11 cellular contexts compared by ENCODE assay signal in genomic region chr15:78302579-78302978, GRCh38. TPM values are rescaled to one million over a fixed set of nuclear protein-coding genes. Genes with fewer than 3 reads are reported as not detected.
DNase-seq lines count a peak whose midpoint lies in the region; ATAC-seq and TF ChIP-seq lines count a peak whose summit lies in the region.
"Had no signal": no experiment of that assay in that cellular context is flagged by ENCODE, and none has a peak within 500 bp of the region (broad histone marks: within the 10 kb centered on the region; RNA-seq: fewer than 3 reads in every experiment).

No MANE protein-coding gene starts in this region.

- peaks cover 6 to 30% of the 10 kb centered on the region in 2 experiments for H3K4me1 ChIP-seq in HCT116 (ENCODE audit: control insufficient read depth in 1 of 2, insufficient read depth in 2 of 2, low read length in 2 of 2)
- peaks cover 10% of the 10 kb centered on the region for H3K4me1 ChIP-seq in foreskin keratinocyte

- peak overlapping the region; percentile 60 for H2AFZ ChIP-seq in HCT116 (ENCODE audit: low read depth, low read length, poor library complexity, severe bottlenecking)

- peak overlapping the region in 1 of 2 experiments; percentile 45; a peak in 1 of 4 replicates for H3K4me3 ChIP-seq in HCT116 (replicated peaks in 1 of 2; ENCODE audit: low read depth in 1 of 2, low read length in 2 of 2)
- H3K4me3 ChIP-seq: esophagus squamous epithelium had no signal

- H3K27ac ChIP-seq in HCT116 (ENCODE audit: low read depth, low read length) (no peak overlapping the region), foreskin keratinocyte (no peak overlapping the region)
- H3K27ac ChIP-seq: esophagus squamous epithelium had no signal

- in situ Hi-C loops in G401 (cut with HindIII; ENCODE audit: low sequenced_read_pairs), result no loop called here

- H3K9ac ChIP-seq in HCT116 (ENCODE audit: low read length), result no peak overlapping the region

- H3K27me3 ChIP-seq in HCT116 (ENCODE audit: insufficient read depth, low read length), result no peaks in the 10 kb centered on the region
- H3K27me3 ChIP-seq in foreskin keratinocyte, result no peaks in the 10 kb centered on the region

- TF ChIP-seq CTCF in AG09319 (IDR thresholded peaks at IDR 0.05; ENCODE audit: low read depth, low read length), result no peak
- TF ChIP-seq CTCF in HCT116 (IDR thresholded peaks at IDR 0.05 in 2 of 3, conservative IDR thresholded peaks at IDR 0.05 in 1 of 3; ENCODE audit: borderline replicate concordance in 1 of 3, insufficient read depth in 1 of 3, low read depth in 2 of 3, low read length in 2 of 3), result no peak
- no peak for TF ChIP-seq CTCF in foreskin keratinocyte (conservative IDR thresholded peaks at IDR 0.05)

- no peaks in the 10 kb centered on the region for H4K20me1 ChIP-seq in HCT116 (ENCODE audit: insufficient read depth)

- peak overlapping the region; percentile 67 for H3K4me2 ChIP-seq in HCT116 (ENCODE audit: low read length)

- no peaks in the 10 kb centered on the region for H3K9me3 ChIP-seq in HCT116 (ENCODE audit: control insufficient read depth in 1 of 2, insufficient read depth in 1 of 2, low read depth in 1 of 2, low read length in 2 of 2)
- H3K9me3 ChIP-seq: esophagus squamous epithelium had no signal

- RAD21 ChIA-PET in HCT116 (lab: Charles Lee; ENCODE audit: low non-redundant PET in 1 of 2, low total read pairs in 2 of 2, uncharacterized antibody in 2 of 2, unreplicated experiment in 2 of 2), result no interaction called here

- intact Hi-C loops in HCT116 (cut with micrococcal nuclease), result no loop called here

- no peaks in the 10 kb centered on the region for H3K9me2 ChIP-seq in HCT116 (ENCODE audit: insufficient read depth)

- no peak for TF ChIP-seq POLR2A in HCT116 (IDR thresholded peaks at IDR 0.05; ENCODE audit: borderline replicate concordance, extremely low read depth, insufficient read depth, insufficient read length)

- CTCF ChIA-PET in HCT116 (lab: Charles Lee), result no interaction called here

- no TSS peak for BruUV-seq in HCT116 (replicated peaks; lab: Mats Ljungman, UMichigan)

- no peaks in the 10 kb centered on the region for H3K36me3 ChIP-seq in HCT116 (ENCODE audit: control insufficient read depth in 1 of 2, insufficient read depth in 2 of 2, low read length in 2 of 2)
- H3K36me3 ChIP-seq: esophagus squamous epithelium had no signal

- ATAC-seq in HCT116 (no peak), SK-N-SH treated with all-trans-retinoic acid at 6 μM for 48 hours (peak; percentile 45), foreskin keratinocyte (no peak), GM21515 (IDR thresholded peaks at IDR 0.05; ENCODE audit: unreplicated experiment) (no peak)

- POLR2A ChIA-PET in HCT116 (lab: Charles Lee), result interaction anchor here (1.1 kb wide), 1 partner anchor 262 kb away, joined by 4 read pairs; the partner anchor contains the start of gene CHRNA5

- H3K79me2 ChIP-seq in HCT116 (ENCODE audit: insufficient read depth, low read length), result peaks cover 18% of the 10 kb centered on the region

- DNase-seq in AG09319 (ENCODE audit: extremely low read depth, low read depth) (peak; percentile 54), HCT116 (ENCODE audit: low read depth, low spot score) (no peak), foreskin keratinocyte (peak; percentile 33 to 70), NCI-H1694 (lab: John Stamatoyannopoulos, UW) (no peak), G401 (ENCODE audit: low spot score) (no peak), NK-92 (lab: John Stamatoyannopoulos, UW; ENCODE audit: unreplicated experiment) (no peak)
- DNase-seq: activated naive CD4-positive, alpha-beta T cell; esophagus squamous epithelium; NCI-H510A had no signal

- TF ChIP-seq RAD21 in HCT116 (IDR thresholded peaks at IDR 0.05; ENCODE audit: low read depth), result no peak

TF ChIP-seq in HCT116, 20 proteins besides CTCF, POLR2A, EP300 and RAD21 (continues in another document):
- TF ChIP-seq ZBTB33 (IDR thresholded peaks at IDR 0.05; ENCODE audit: extremely low read depth, insufficient replicate concordance, low read length) (no peak), SRF (IDR thresholded peaks at IDR 0.05; ENCODE audit: low read depth) (no peak), SIN3A (IDR thresholded peaks at IDR 0.05; ENCODE audit: low read depth) (no peak), ZFX (IDR thresholded peaks at IDR 0.05) (no peak)
- TF ChIP-seq, protein P1, sequence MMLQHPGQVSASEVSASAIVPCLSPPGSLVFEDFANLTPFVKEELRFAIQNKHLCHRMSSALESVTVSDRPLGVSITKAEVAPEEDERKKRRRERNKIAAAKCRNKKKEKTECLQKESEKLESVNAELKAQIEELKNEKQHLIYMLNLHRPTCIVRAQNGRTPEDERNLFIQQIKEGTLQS (IDR thresholded peaks at IDR 0.05), result no peak

TF ChIP-seq in SK-N-SH treated with all-trans-retinoic acid at 6 μM for 48 hours, 23 proteins besides CTCF, POLR2A, EP300 and RAD21 (continues in another document):
- TF ChIP-seq, protein P2, sequence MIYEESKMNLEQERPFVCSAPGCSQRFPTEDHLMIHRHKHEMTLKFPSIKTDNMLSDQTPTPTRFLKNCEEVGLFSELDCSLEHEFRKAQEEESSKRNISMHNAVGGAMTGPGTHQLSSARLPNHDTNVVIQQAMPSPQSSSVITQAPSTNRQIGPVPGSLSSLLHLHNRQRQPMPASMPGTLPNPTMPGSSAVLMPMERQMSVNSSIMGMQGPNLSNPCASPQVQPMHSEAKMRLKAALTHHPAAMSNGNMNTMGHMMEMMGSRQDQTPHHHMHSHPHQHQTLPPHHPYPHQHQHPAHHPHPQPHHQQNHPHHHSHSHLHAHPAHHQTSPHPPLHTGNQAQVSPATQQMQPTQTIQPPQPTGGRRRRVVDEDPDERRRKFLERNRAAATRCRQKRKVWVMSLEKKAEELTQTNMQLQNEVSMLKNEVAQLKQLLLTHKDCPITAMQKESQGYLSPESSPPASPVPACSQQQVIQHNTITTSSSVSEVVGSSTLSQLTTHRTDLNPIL (CRISPR knock-in tag; IDR thresholded peaks at IDR 0.05; ENCODE audit: low read depth), result peak; percentile 61
- TF ChIP-seq CSDC2 (CRISPR knock-in tag; IDR thresholded peaks at IDR 0.05) (no peak), RARB (CRISPR knock-in tag; IDR thresholded peaks at IDR 0.05) (no peak), OSR1 (CRISPR knock-in tag; IDR thresholded peaks at IDR 0.05) (no peak), CSRNP3 (CRISPR knock-in tag; IDR thresholded peaks at IDR 0.05) (0 out of 2 replicates have a peak, but pooled peaks have one; percentile 31), ZNF70 (CRISPR knock-in tag; IDR thresholded peaks at IDR 0.05) (no peak), ZFP3 (CRISPR knock-in tag; IDR thresholded peaks at IDR 0.05) (no peak), TOX (CRISPR knock-in tag; IDR thresholded peaks at IDR 0.05; ENCODE audit: borderline replicate concordance) (no peak; the same call in 1 of the 2 replicates), ZFP30 (CRISPR knock-in tag; IDR thresholded peaks at IDR 0.05) (no peak), ISL1 (CRISPR knock-in tag; IDR thresholded peaks at IDR 0.05) (peak; percentile 93)
- TF ChIP-seq, protein P3, sequence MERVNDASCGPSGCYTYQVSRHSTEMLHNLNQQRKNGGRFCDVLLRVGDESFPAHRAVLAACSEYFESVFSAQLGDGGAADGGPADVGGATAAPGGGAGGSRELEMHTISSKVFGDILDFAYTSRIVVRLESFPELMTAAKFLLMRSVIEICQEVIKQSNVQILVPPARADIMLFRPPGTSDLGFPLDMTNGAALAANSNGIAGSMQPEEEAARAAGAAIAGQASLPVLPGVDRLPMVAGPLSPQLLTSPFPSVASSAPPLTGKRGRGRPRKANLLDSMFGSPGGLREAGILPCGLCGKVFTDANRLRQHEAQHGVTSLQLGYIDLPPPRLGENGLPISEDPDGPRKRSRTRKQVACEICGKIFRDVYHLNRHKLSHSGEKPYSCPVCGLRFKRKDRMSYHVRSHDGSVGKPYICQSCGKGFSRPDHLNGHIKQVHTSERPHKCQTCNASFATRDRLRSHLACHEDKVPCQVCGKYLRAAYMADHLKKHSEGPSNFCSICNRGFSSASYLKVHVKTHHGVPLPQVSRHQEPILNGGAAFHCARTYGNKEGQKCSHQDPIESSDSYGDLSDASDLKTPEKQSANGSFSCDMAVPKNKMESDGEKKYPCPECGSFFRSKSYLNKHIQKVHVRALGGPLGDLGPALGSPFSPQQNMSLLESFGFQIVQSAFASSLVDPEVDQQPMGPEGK (CRISPR knock-in tag; IDR thresholded peaks at IDR 0.05; ENCODE audit: borderline replicate concordance), result peak; percentile 82

RNA-seq across cellular contexts. Expression of gene SKIC8, which starts 3.2 kb away (rescaled TPM):
- total RNA-seq in HCT116 (2021; ENCODE audit: unreplicated experiment), result 57.1 TPM
- polyA plus RNA-seq in HCT116 (2012), result 55.3 and 73.1 TPM in 2 replicates
- 58.8 and 64.0 TPM in 2 replicates for total RNA-seq in foreskin keratinocyte
- polyA plus RNA-seq in foreskin keratinocyte, result 52.2 and 58.2 TPM in 2 replicates
- 484 and 486 TPM in 2 replicates for total RNA-seq in G401 (2014; rRNA removed; shearing (Covaris generic))

RNA-seq across cellular contexts. Expression of gene CRABP1, which starts 37.6 kb away (rescaled TPM):
- 0.47 TPM for total RNA-seq in HCT116 (2021; ENCODE audit: unreplicated experiment)
- polyA plus RNA-seq in HCT116 (2012), result not detected in 2 replicates
- total RNA-seq in foreskin keratinocyte, result not detected in 2 replicates
- not detected in 2 replicates for polyA plus RNA-seq in foreskin keratinocyte
- total RNA-seq in G401 (2014; rRNA removed; shearing (Covaris generic)), result not detected in 2 replicates
- total RNA-seq: esophagus squamous epithelium had no signal

RNA-seq across cellular contexts. Expression of gene DNAJA4, which starts 38.2 kb away (rescaled TPM):
- total RNA-seq in HCT116 (2021; ENCODE audit: unreplicated experiment) (66.6 TPM), foreskin keratinocyte (8.8 and 10.6 TPM in 2 replicates)
- 34.6 and 39.8 TPM in 2 replicates for polyA plus RNA-seq in HCT116 (2012)
- 5.1 and 7.5 TPM in 2 replicates for polyA plus RNA-seq in foreskin keratinocyte
- not detected in 2 replicates for total RNA-seq in G401 (2014; rRNA removed; shearing (Covaris generic))

Comparison
In these comparisons a context has a peak if more than half of its experiments do, and no peak if none do; other contexts are left out.
1. DNase-seq: peak in AG09319 (single experiment) and foreskin keratinocyte (2 of 2); none in HCT116 (single experiment), NCI-H1694 (single experiment), G401 (single experiment) and NK-92 (single experiment).